In the genomic region with DNA sequence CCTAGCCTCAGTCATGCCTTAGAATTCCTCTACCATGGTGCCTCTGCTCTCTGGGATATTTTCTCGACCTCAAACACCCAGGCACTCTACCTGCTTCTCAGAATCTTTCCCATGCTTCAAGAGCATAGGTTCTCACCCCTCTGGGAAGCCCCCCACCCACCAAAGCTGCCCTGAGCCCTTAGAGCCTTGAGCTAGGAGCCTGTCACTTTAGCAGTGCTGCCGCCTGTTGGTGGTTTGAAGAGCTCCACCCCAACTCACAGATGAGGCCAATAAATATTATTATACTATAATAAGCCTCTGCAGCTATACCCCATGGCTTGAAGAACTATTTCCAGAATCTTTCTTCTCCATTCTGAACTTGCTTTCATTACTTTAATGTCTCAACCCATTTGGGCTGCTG, we compare ENCODE assay signal across 9 cellular contexts.
A peak's percentile ranks its signal among the peaks of the same experiment; 100 is the strongest.
DNase-seq lines count a peak whose midpoint lies in the region; ATAC-seq and TF ChIP-seq lines count a peak whose summit lies in the region.
"Had no signal": no experiment of that assay in that cellular context is flagged by ENCODE, and none has a peak within 500 bp of the region (broad histone marks: within the 10 kb centered on the region; RNA-seq: fewer than 3 reads in every experiment).

No MANE protein-coding gene starts in this region.

- H3K27me3 Mint-ChIP-seq in stimulated activated naive CD8-positive, alpha-beta T cell treated with anti-CD3 and anti-CD28 coated beads, Interleukin-15, amount 100 ng/mL, for 72 hours = peaks cover 55% of the 10 kb centered on the region

- no peaks in the 10 kb centered on the region for H3K36me3 ChIP-seq in SK-N-SH (replicated peaks in 1 of 2; ENCODE audit: control insufficient read depth in 1 of 2, insufficient read depth in 2 of 2, low read length in 1 of 2)
- H3K36me3 ChIP-seq: gastroesophageal sphincter had no signal

- no peaks in the 10 kb centered on the region for H3F3A ChIP-seq in SK-N-SH (replicated peaks; ENCODE audit: insufficient read depth)

- CTCF ChIA-PET in SK-N-SH (lab: Yijun Ruan, JAX) = interaction anchor here (0.7 to 11.1 kb wide), 17 partner anchors 8 to 159 kb away, joined by 3 to 257 read pairs (median 4); a partner anchor contains a TSS

- no peak overlapping the region for H3K27ac Mint-ChIP-seq in stimulated activated naive CD8-positive, alpha-beta T cell treated with anti-CD3 and anti-CD28 coated beads, Interleukin-15, amount 100 ng/mL, for 72 hours

- H3K4me1 ChIP-seq in SK-N-SH (ENCODE audit: control insufficient read depth in 1 of 2, insufficient read depth in 2 of 2, low read depth in 1 of 2, low read length in 1 of 2) = peaks cover 3 to 12% of the 10 kb centered on the region in 2 experiments; a peak in 1 of 4 replicates

- no peak for TF ChIP-seq EP300 in SK-N-SH (IDR thresholded peaks at IDR 0.05; ENCODE audit: borderline replicate concordance in 1 of 2, low read depth in 1 of 2, low read length in 1 of 2)

- peak; percentile 16; the same call in 1 of the 2 replicates for TF ChIP-seq RAD21 in SK-N-SH (IDR thresholded peaks at IDR 0.05; ENCODE audit: low read length)

- H3K9ac ChIP-seq in SK-N-SH = no peak overlapping the region

- no peaks in the 10 kb centered on the region for H3K9me3 ChIP-seq in SK-N-SH
- H3K9me3 ChIP-seq: gastroesophageal sphincter had no signal

- H3K4me2 ChIP-seq in SK-N-SH = no peak overlapping the region

- no peak overlapping the region for H3K4me3 ChIP-seq in SK-N-SH (ENCODE audit: low read depth in 2 of 2, low read length in 1 of 2)
- no peak overlapping the region for H3K4me3 ChIP-seq in fibroblast of the aortic adventitia (ENCODE audit: low read depth, low read length)
- H3K4me3 ChIP-seq: gastroesophageal sphincter had no signal

- H3K9me3 Mint-ChIP-seq in stimulated activated naive CD8-positive, alpha-beta T cell treated with anti-CD3 and anti-CD28 coated beads, Interleukin-15, amount 100 ng/mL, for 72 hours = no peaks in the 10 kb centered on the region

- no peak overlapping the region for H2AFZ ChIP-seq in SK-N-SH (ENCODE audit: low read depth)

- no peak overlapping the region for H3K27ac ChIP-seq in SK-N-SH (ENCODE audit: low read depth in 2 of 2, low read length in 1 of 2)

- peak; percentile 11 for DNase-seq in stimulated activated naive CD8-positive, alpha-beta T cell treated with anti-CD3 and anti-CD28 coated beads, Interleukin-15, Interleukin-2, amounts not matched to agents 100 U/mL and 50 U/mL, for 24 hours
- no peak for DNase-seq in stimulated activated naive CD8-positive, alpha-beta T cell treated with anti-CD3 and anti-CD28 coated beads, Interleukin-15, amount 100 ng/mL, for 72 hours
- DNase-seq in SK-N-SH (no peak), fibroblast of the aortic adventitia (ENCODE audit: low read depth) (no peak), C1 segment of cervical spinal cord (lab: John Stamatoyannopoulos, UW) (no peak), NCI-H510A treated with DMSO at 0.1 percent for 48 hours (lab: John Stamatoyannopoulos, UW) (no peak), NK-92 (lab: John Stamatoyannopoulos, UW; ENCODE audit: unreplicated experiment) (no peak)

- no peak for ATAC-seq in stimulated activated naive CD8-positive, alpha-beta T cell treated with anti-CD3 and anti-CD28 coated beads, Interleukin-15, Interleukin-2, amounts not matched to agents 100 U/mL and 50 U/mL, for 24 hours
- no peak for ATAC-seq in stimulated activated naive CD8-positive, alpha-beta T cell treated with anti-CD3 and anti-CD28 coated beads, Interleukin-15, amount 100 ng/mL, for 72 hours
- ATAC-seq in GM18909 (IDR thresholded peaks at IDR 0.05; ENCODE audit: poor library complexity, unreplicated experiment) = no peak
- ATAC-seq: gastroesophageal sphincter had no signal

- H3K9me2 ChIP-seq in SK-N-SH = no peaks in the 10 kb centered on the region

- no peaks in the 10 kb centered on the region for H3K79me2 ChIP-seq in SK-N-SH (ENCODE audit: insufficient read depth)

- POLR2A ChIA-PET in SK-N-SH (lab: Yijun Ruan, JAX) = interaction anchor here (0.5 kb wide), 1 partner anchor 36 kb away, joined by 3 read pairs; no protein-coding TSS in a partner anchor

- TF ChIP-seq CTCF in SK-N-SH (IDR thresholded peaks at IDR 0.05) (peak; percentile 64), fibroblast of the aortic adventitia (IDR thresholded peaks at IDR 0.05; ENCODE audit: insufficient read depth, low read length) (peak; percentile 52)

- peaks cover 25% of the 10 kb centered on the region; the same call in 1 of the 2 replicates for H3K27me3 ChIP-seq in SK-N-SH (ENCODE audit: insufficient read depth)
- H3K27me3 ChIP-seq: gastroesophageal sphincter had no signal

- H4K20me1 ChIP-seq in SK-N-SH (ENCODE audit: insufficient read depth) = no peaks in the 10 kb centered on the region

- H3K4me3 Mint-ChIP-seq in stimulated activated naive CD8-positive, alpha-beta T cell treated with anti-CD3 and anti-CD28 coated beads, Interleukin-15, amount 100 ng/mL, for 72 hours = no peak overlapping the region

- 38% methylated on average over 2 of the region's 2 CpGs for WGBS in SK-N-SH (ENCODE audit: low lambda C conversion rate)

- peaks cover 42% of the 10 kb centered on the region for H3K4me1 Mint-ChIP-seq in stimulated activated naive CD8-positive, alpha-beta T cell treated with anti-CD3 and anti-CD28 coated beads, Interleukin-15, amount 100 ng/mL, for 72 hours

TF ChIP-seq in SK-N-SH, 30 proteins besides CTCF, POLR2A, EP300 and RAD21:
- TF ChIP-seq FOSL2 (IDR thresholded peaks at IDR 0.05; ENCODE audit: borderline replicate concordance, low read depth) (no peak), GABPA (IDR thresholded peaks at IDR 0.05; ENCODE audit: low read depth) (no peak), RCOR1 (IDR thresholded peaks at IDR 0.05; ENCODE audit: low read length) (no peak), MXI1 (IDR thresholded peaks at IDR 0.05; ENCODE audit: low read depth, low read length) (no peak), TEAD4 (IDR thresholded peaks at IDR 0.05; ENCODE audit: borderline replicate concordance, insufficient read depth) (no peak), RFX5 (IDR thresholded peaks at IDR 0.05; ENCODE audit: low read length) (no peak), POLR2AphosphoS5 (IDR thresholded peaks at IDR 0.05; ENCODE audit: low read depth, low read length) (no peak), RXRA (IDR thresholded peaks at IDR 0.05; ENCODE audit: borderline replicate concordance, low read depth) (no peak)
- TF ChIP-seq, protein P1, sequence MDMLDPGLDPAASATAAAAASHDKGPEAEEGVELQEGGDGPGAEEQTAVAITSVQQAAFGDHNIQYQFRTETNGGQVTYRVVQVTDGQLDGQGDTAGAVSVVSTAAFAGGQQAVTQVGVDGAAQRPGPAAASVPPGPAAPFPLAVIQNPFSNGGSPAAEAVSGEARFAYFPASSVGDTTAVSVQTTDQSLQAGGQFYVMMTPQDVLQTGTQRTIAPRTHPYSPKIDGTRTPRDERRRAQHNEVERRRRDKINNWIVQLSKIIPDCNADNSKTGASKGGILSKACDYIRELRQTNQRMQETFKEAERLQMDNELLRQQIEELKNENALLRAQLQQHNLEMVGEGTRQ (IDR thresholded peaks at IDR 0.05; ENCODE audit: borderline replicate concordance, low read depth, low read length) = no peak
TF ChIP-seq in SK-N-SH: peak in this region for 0.
